Comparison of ENCODE assay signal across 17 cellular contexts in genomic region chr7:86660950-86661462, GRCh38. TPM values are rescaled to one million over a fixed set of nuclear protein-coding genes. Genes with fewer than 3 reads are reported as not detected.
DNase-seq lines count a peak whose midpoint lies in the region; ATAC-seq, FAIRE-seq and TF ChIP-seq lines count a peak whose summit lies in the region.
"Had no signal": no experiment of that assay in that cellular context is flagged by ENCODE, and none has a peak within 500 bp of the region (broad histone marks: within the 10 kb centered on the region; RNA-seq: fewer than 3 reads in every experiment).

No MANE protein-coding gene starts in this region.

- intact Hi-C loops in IMR-90 (cut with micrococcal nuclease) = no loop called here
- intact Hi-C loops in K562 (cut with micrococcal nuclease) = no loop called here

- no peak overlapping the region for H4K8ac ChIP-seq in IMR-90 (ENCODE audit: low read depth in 2 of 2, low read length in 2 of 2)
- no peak overlapping the region for H4K8ac ChIP-seq in neuronal stem cell (ENCODE audit: low read depth, low read length)

- H3K23ac ChIP-seq in IMR-90 (ENCODE audit: low read depth, low read length) (no peak overlapping the region), neuronal stem cell (ENCODE audit: low read depth, low read length, poor library complexity) (no peak overlapping the region)

- H4K5ac ChIP-seq in IMR-90 (ENCODE audit: low read depth, low read length) = no peak overlapping the region

- H4K20me1 ChIP-seq in IMR-90 (ENCODE audit: insufficient read depth, low read length) (no peaks in the 10 kb centered on the region), K562 (replicated peaks; ENCODE audit: control insufficient read depth, insufficient read depth, low read length) (no peaks in the 10 kb centered on the region)

- H2BK5ac ChIP-seq in IMR-90 (ENCODE audit: low read depth, low read length, poor library complexity, severe bottlenecking) (no peak overlapping the region), neuronal stem cell (ENCODE audit: low read length) (no peak overlapping the region)

- CTCF ChIA-PET in IMR-90 (lab: Yijun Ruan, JAX) = no interaction called here
- CTCF ChIA-PET in K562 (lab: Yijun Ruan, JAX; ENCODE audit: low intra/inter-chr PET ratio) = no interaction called here

- H2BK12ac ChIP-seq in neuronal stem cell (ENCODE audit: low read length) = no peak overlapping the region

- H3K4me2 ChIP-seq in IMR-90 (ENCODE audit: low read depth, low read length) (no peak overlapping the region), K562 (ENCODE audit: insufficient read depth, low read length) (no peak overlapping the region), neuronal stem cell (ENCODE audit: insufficient read depth, low read length, poor library complexity, severe bottlenecking) (no peak overlapping the region)
- H3K4me2 ChIP-seq: A549 had no signal

- BruUV-seq in IMR-90 (replicated peaks; lab: Mats Ljungman, UMichigan) (no TSS peak), K562 (replicated peaks; lab: Mats Ljungman, UMichigan) (no TSS peak)

- H4K91ac ChIP-seq in IMR-90 (ENCODE audit: insufficient read depth, low read depth, low read length) (no peak overlapping the region), neuronal stem cell (ENCODE audit: low read depth, low read length, poor library complexity) (no peak overlapping the region)

- ATAC-seq in IMR-90 (ENCODE audit: low read depth) = no peak
- no peak for ATAC-seq in K562
- ATAC-seq in HG03095 (IDR thresholded peaks at IDR 0.05; ENCODE audit: unreplicated experiment) = no peak
- ATAC-seq: A549 had no signal

- TF ChIP-seq EP300 in K562 (IDR thresholded peaks at IDR 0.05; ENCODE audit: low read length) = no peak

- H2AK9ac ChIP-seq in IMR-90 (replicated peaks; ENCODE audit: low read depth, low read length, poor library complexity) = no peak overlapping the region

- H3K36me3 ChIP-seq in IMR-90 (ENCODE audit: control insufficient read depth, insufficient read depth, low read length) = no peaks in the 10 kb centered on the region
- H3K36me3 ChIP-seq in K562 (ENCODE audit: control insufficient read depth, insufficient read depth, low read length) = no peaks in the 10 kb centered on the region
- no peaks in the 10 kb centered on the region for H3K36me3 ChIP-seq in neuronal stem cell (replicated peaks in 1 of 2; ENCODE audit: control insufficient read depth in 2 of 2, insufficient read depth in 2 of 2, low read length in 2 of 2)
- H3K36me3 ChIP-seq: BE2C had no signal

- no peaks in the 10 kb centered on the region for H3K9me3 ChIP-seq in IMR-90 (ENCODE audit: control insufficient read depth, insufficient read depth, low read length)
- H3K9me3 ChIP-seq in K562 (replicated peaks; ENCODE audit: control insufficient read depth, insufficient read depth, low read depth, low read length) = 0 out of 2 replicates have a peak, but pooled peaks cover 3% of the 10 kb centered on the region
- H3K9me3 ChIP-seq in neuronal stem cell (replicated peaks in 1 of 2; ENCODE audit: control insufficient read depth in 2 of 2, insufficient read depth in 1 of 2, low read depth in 1 of 2, low read length in 2 of 2) = no peaks in the 10 kb centered on the region
- H3K9me3 ChIP-seq: A549, BE2C, Caco-2 had no signal

- H3K9me1 ChIP-seq in IMR-90 (ENCODE audit: insufficient read depth, low read length) (no peaks in the 10 kb centered on the region), K562 (ENCODE audit: control insufficient read depth, insufficient read depth, low read length) (no peaks in the 10 kb centered on the region)

- H3K18ac ChIP-seq in IMR-90 (ENCODE audit: low read depth, low read length) (no peak overlapping the region), neuronal stem cell (ENCODE audit: low read length) (no peak overlapping the region)

- H2AK5ac ChIP-seq in IMR-90 (ENCODE audit: low read depth, low read length) (no peak overlapping the region), neuronal stem cell (ENCODE audit: low read depth, low read length) (no peak overlapping the region)

- WGBS in IMR-90 (ENCODE audit: extremely low coverage in 2 of 2, insufficient read length in 1 of 2), 2 experiments = no CpG with 5 or more reads among the region's 3 CpGs
- WGBS in K562 (ENCODE audit: insufficient coverage, low coverage, missing lambda C conversion rate) = 0% methylated on average over 3 of the region's 3 CpGs
- no CpG with 5 or more reads among the region's 3 CpGs for WGBS in neuronal stem cell (ENCODE audit: extremely low coverage in 2 of 2, insufficient read length in 2 of 2, insufficient replicate concordance in 1 of 2), 2 donors

- H3K4me3 ChIP-seq in IMR-90 (ENCODE audit: insufficient read depth, low read depth, low read length) (no peak overlapping the region), K562 (no peak overlapping the region), neuronal stem cell (ENCODE audit: low read length in 2 of 2) (no peak overlapping the region)
- H3K4me3 ChIP-seq: A549, GM23248 had no signal

- H3K27me3 ChIP-seq in IMR-90 (ENCODE audit: control insufficient read depth, insufficient read depth, low read length) (no peaks in the 10 kb centered on the region), K562 (ENCODE audit: control insufficient read depth in 2 of 2, insufficient read depth in 2 of 2, low read length in 2 of 2) (no peaks in the 10 kb centered on the region), layer of hippocampus (ENCODE audit: control insufficient read depth, insufficient read depth, low read length) (no peaks in the 10 kb centered on the region), neuronal stem cell (ENCODE audit: control insufficient read depth in 3 of 3, insufficient read depth in 3 of 3, low read depth in 1 of 3, low read length in 3 of 3) (no peaks in the 10 kb centered on the region)
- H3K27me3 ChIP-seq: BE2C had no signal

- TF ChIP-seq RAD21 in IMR-90 (IDR thresholded peaks at IDR 0.05; ENCODE audit: low read length) (no peak), K562 (CRISPR knock-in tag; conservative IDR thresholded peaks at IDR 0.05 in 1 of 2, IDR thresholded peaks at IDR 0.05 in 1 of 2) (no peak)

- H2BK20ac ChIP-seq in IMR-90 (ENCODE audit: low read depth, low read length) = no peak overlapping the region

- no peak overlapping the region for H3K4ac ChIP-seq in IMR-90 (ENCODE audit: low read depth, low read length)
- no peak overlapping the region for H3K4ac ChIP-seq in neuronal stem cell (ENCODE audit: low read length)

- H3K79me1 ChIP-seq in IMR-90 (ENCODE audit: low read depth in 1 of 2, low read length in 2 of 2) (no peaks in the 10 kb centered on the region), neuronal stem cell (ENCODE audit: low read depth, low read length) (no peaks in the 10 kb centered on the region)

- H2BK120ac ChIP-seq in IMR-90 (ENCODE audit: low read depth, low read length) = no peak overlapping the region
- H2BK120ac ChIP-seq in neuronal stem cell (ENCODE audit: low read depth, low read length) = no peak overlapping the region

- H3K9ac ChIP-seq in IMR-90 (ENCODE audit: low read depth, low read length) (no peak overlapping the region), K562 (ENCODE audit: insufficient read depth in 1 of 2, low read depth in 2 of 2, low read length in 2 of 2) (no peak overlapping the region), neuronal stem cell (ENCODE audit: low read depth, low read length, poor library complexity) (no peak overlapping the region)
- H3K9ac ChIP-seq: GM23248 had no signal

- H2BK15ac ChIP-seq in IMR-90 (ENCODE audit: low read depth, low read length) (no peak overlapping the region), neuronal stem cell (ENCODE audit: low read length) (no peak overlapping the region)

- DNase-seq in IMR-90 (no peak), K562 (ENCODE audit: extremely low read depth in 1 of 4, low spot score in 3 of 4) (no peak), GM03348 (ENCODE audit: low spot score) (no peak), neuronal stem cell (ENCODE audit: low spot score) (no peak)
- DNase-seq: BE2C; Caco-2; CD4-positive, alpha-beta memory T cell; DND-41; GDM1; GM23248; H7 had no signal

- in situ Hi-C loops in IMR-90 (cut with MboI; ENCODE audit: low sequenced_read_pairs) = no loop called here
- in situ Hi-C loops in K562 (cut with MboI) = no loop called here

- H3K27ac ChIP-seq in IMR-90 (ENCODE audit: insufficient read depth, low read length) (no peak overlapping the region), K562 (ENCODE audit: extremely low read depth, low read depth, low read length) (no peak overlapping the region), layer of hippocampus (ENCODE audit: low read depth, low read length) (peak overlapping the region; percentile 72), neuronal stem cell (replicated peaks; ENCODE audit: low read length) (no peak overlapping the region)
- H3K27ac ChIP-seq: A549, C4-2B, GM23248 had no signal

- dilution Hi-C loops in IMR-90 (cut with HindIII; ENCODE audit: low sequenced_read_pairs, unreplicated experiment) = no loop called here

- H3K4me1 ChIP-seq in IMR-90 (ENCODE audit: control insufficient read depth, insufficient read depth, low read length) (no peaks in the 10 kb centered on the region), K562 (replicated peaks in 1 of 2; ENCODE audit: control insufficient read depth in 2 of 2, insufficient read depth in 2 of 2, low read length in 2 of 2) (no peaks in the 10 kb centered on the region), neuronal stem cell (ENCODE audit: control insufficient read depth in 2 of 2, insufficient read depth in 1 of 2, low read depth in 1 of 2, low read length in 2 of 2) (peaks cover 3 to 7% of the 10 kb centered on the region in 2 donors)
- H3K4me1 ChIP-seq: A549, BE2C, Caco-2 had no signal

- H2AFZ ChIP-seq in IMR-90 (replicated peaks; ENCODE audit: low read length, poor library complexity) (no peak overlapping the region), K562 (ENCODE audit: low read depth, low read length) (no peak overlapping the region), neuronal stem cell (ENCODE audit: low read length) (no peak overlapping the region)
- H2AFZ ChIP-seq: GM23248 had no signal

- POLR2A ChIA-PET in IMR-90 (lab: Charles Lee; ENCODE audit: unreplicated experiment) = no interaction called here
- POLR2A ChIA-PET in K562 (lab: Yijun Ruan, JAX) = no interaction called here

- TF ChIP-seq POLR2A in IMR-90 (IDR thresholded peaks at IDR 0.05; ENCODE audit: low read depth, low read length) (no peak), K562 (conservative IDR thresholded peaks at IDR 0.05) (no peak)

- no peak overlapping the region for H3K56ac ChIP-seq in IMR-90 (ENCODE audit: extremely low read depth, insufficient read depth, low read length)

- H3K79me2 ChIP-seq in K562 (ENCODE audit: control insufficient read depth, insufficient read depth, low read length) = no peaks in the 10 kb centered on the region

- no peak for FAIRE-seq in K562 (lab: Jason Lieb, UNC)
- FAIRE-seq: A549 had no signal

- H3K14ac ChIP-seq in IMR-90 (replicated peaks; ENCODE audit: low read depth, low read length) = no peak overlapping the region
- H3K14ac ChIP-seq in neuronal stem cell (ENCODE audit: low read length) = no peak overlapping the region

- TF ChIP-seq CTCF in IMR-90 (conservative IDR thresholded peaks at IDR 0.05; ENCODE audit: low read depth, low read length) (no peak), K562 (IDR thresholded peaks at IDR 0.05 in 2 of 3, conservative IDR thresholded peaks at IDR 0.05 in 1 of 3; ENCODE audit: insufficient read depth in 2 of 3, low read depth in 1 of 3, low read length in 3 of 3) (no peak)

RNA-seq across cellular contexts. Expression of gene GRM3, which starts 17.3 kb away (rescaled TPM):
- total RNA-seq in IMR-90 (2012; rRNA removed) (not detected in 2 replicates), K562 (2014; rRNA removed) (not detected in 2 replicates), K562 (2014; rRNA removed; fragmentation: Illumina TruSeq; extraction: Trizol) (not detected in 2 replicates), K562 (2015; rRNA removed; fragmentation: Illumina TruSeq; extraction: Trizol) (not detected in 2 replicates), K562 (2021) (not detected in 2 replicates)
- polyA plus RNA-seq in IMR-90 (2012; rRNA removed) (not detected in 2 replicates), K562 (2011; rRNA removed) (not detected in 2 replicates), K562 (2014; fragmentation: Illumina TruSeq; extraction: Trizol) (not detected in 2 replicates), K562 (2014; fragmentation: Nextera tagmentation; extraction: Ambion mirVana) (under 1 TPM; 0.03 to 0.08 TPM), K562 (2014; rRNA removed) (0.03 TPM in 1 of 2 replicates, not detected in the other)
- not detected in 2 replicates for polyA plus RNA-seq in IMR-90 (2012; cell fraction: cytosol; rRNA removed)
- not detected in 2 replicates for polyA plus RNA-seq in IMR-90 (2012; cell fraction: nucleus; rRNA removed; ENCODE audit: low replicate concordance)
- total RNA-seq in K562 (2011; cell fraction: chromatin; rRNA removed; ENCODE audit: low replicate concordance) = not detected in 2 replicates
- not detected in 2 replicates for total RNA-seq in K562 (2011; cell fraction: nucleolus; rRNA removed)
- total RNA-seq in K562 (2011; cell fraction: nucleoplasm; rRNA removed) = not detected in 2 replicates
- not detected in 2 replicates for polyA plus RNA-seq in K562 (2011; cell fraction: cytosol; rRNA removed)
- polyA plus RNA-seq in K562 (2011; cell fraction: nucleus; rRNA removed) = not detected in 2 replicates
- 0.05 and 0.06 TPM in 2 replicates for polyA plus RNA-seq in K562 (2012)
- polyA minus RNA-seq in K562 (2011; rRNA and poly(A)+ RNA removed) = not detected in 2 replicates
- not detected in 2 replicates for polyA minus RNA-seq in K562 (2011; cell fraction: cytosol; rRNA and poly(A)+ RNA removed)
- polyA minus RNA-seq in K562 (2011; cell fraction: nucleus; rRNA and poly(A)+ RNA removed) = not detected in 2 replicates
- 13.9 TPM for polyA plus RNA-seq in neuronal stem cell (2013, experiment 1 of 2)
- 14.4 TPM for polyA plus RNA-seq in neuronal stem cell (2013, experiment 2 of 2)
- total RNA-seq: Caco-2; CD4-positive, alpha-beta memory T cell; GM23248; HT-29 had no signal
- polyA plus RNA-seq: A549; AG04450; CD4-positive, alpha-beta memory T cell; GM23248 had no signal
